Comparison of ENCODE assay signal across 26 cellular contexts in genomic region chr2:154259030-154259429, GRCh38.
DNase-seq lines count a peak whose midpoint lies in the region; ATAC-seq, FAIRE-seq and TF ChIP-seq lines count a peak whose summit lies in the region.
"Had no signal": no experiment of that assay in that cellular context is flagged by ENCODE, and none has a peak within 500 bp of the region (broad histone marks: within the 10 kb centered on the region; RNA-seq: fewer than 3 reads in every experiment).

No MANE protein-coding gene starts in this region.

- H2AFZ ChIP-seq in HepG2 (ENCODE audit: low read length): no peak overlapping the region
- no peak overlapping the region for H2AFZ ChIP-seq in K562 (ENCODE audit: low read depth, low read length)
- no peak overlapping the region for H2AFZ ChIP-seq in MM.1S (ENCODE audit: low read length)

- FAIRE-seq in HepG2 (lab: Jason Lieb, UNC): no peak
- no peak for FAIRE-seq in A549 (lab: Jason Lieb, UNC)
- no peak for FAIRE-seq in K562 (lab: Jason Lieb, UNC)
- FAIRE-seq: GM12878, GM12892, GM18507 had no signal

- H3K36me3 ChIP-seq in HepG2 (replicated peaks in 1 of 2; ENCODE audit: control insufficient read depth in 1 of 2, insufficient read depth in 2 of 2, low read length in 2 of 2): no peaks in the 10 kb centered on the region
- H3K36me3 ChIP-seq in right lobe of liver: no peaks in the 10 kb centered on the region
- no peaks in the 10 kb centered on the region for H3K36me3 ChIP-seq in K562 (ENCODE audit: control insufficient read depth, insufficient read depth, low read length)
- H3K36me3 ChIP-seq in MM.1S (replicated peaks; ENCODE audit: insufficient read depth, low read length): no peaks in the 10 kb centered on the region
- H3K36me3 ChIP-seq: BE2C, BLaER1 had no signal

- H3K27ac ChIP-seq in HepG2 (ENCODE audit: extremely low read length, insufficient read depth, low read length) (no peak overlapping the region), right lobe of liver (no peak overlapping the region), A549 (no peak overlapping the region), K562 (ENCODE audit: extremely low read depth, low read depth, low read length) (no peak overlapping the region), MM.1S (ENCODE audit: low read length) (no peak overlapping the region)
- H3K27ac ChIP-seq: BLaER1 had no signal

- ATAC-seq in HepG2: no peak
- ATAC-seq in right lobe of liver: no peak
- ATAC-seq in A549: no peak
- ATAC-seq in K562: no peak
- ATAC-seq in GM21515 (IDR thresholded peaks at IDR 0.05; ENCODE audit: unreplicated experiment): no peak
- ATAC-seq: GM12878 had no signal

- in situ Hi-C loops in HepG2 (cut with HindIII; ENCODE audit: extremely low pct_ligation_motif_present, low pct_unique_long_range_greater_than_20kb): no loop called here
- in situ Hi-C loops in K562 (cut with MboI): no loop called here

- no peak for TF ChIP-seq POLR2A in HepG2 (IDR thresholded peaks at IDR 0.05; ENCODE audit: insufficient read depth in 1 of 2, low read depth in 2 of 2, low read length in 2 of 2)
- no peak for TF ChIP-seq POLR2A in right lobe of liver (IDR thresholded peaks at IDR 0.05)
- TF ChIP-seq POLR2A in A549 (IDR thresholded peaks at IDR 0.05; ENCODE audit: low read length): no peak
- TF ChIP-seq POLR2A in K562 (conservative IDR thresholded peaks at IDR 0.05): no peak

- CTCF ChIA-PET in HepG2 (lab: Yijun Ruan, JAX; ENCODE audit: low intra/inter-chr PET ratio, low total read pairs) (no interaction called here), A549 (lab: Yijun Ruan, JAX) (no interaction called here), K562 (lab: Yijun Ruan, JAX; ENCODE audit: low intra/inter-chr PET ratio) (no interaction called here)

- DNase-seq in HepG2 (ENCODE audit: low spot score) (no peak), right lobe of liver (no peak), A549 (ENCODE audit: low read depth in 1 of 2, low spot score in 1 of 2) (no peak), K562 (ENCODE audit: extremely low read depth in 1 of 4, low spot score in 3 of 4) (no peak), NCI-H82 treated with DMSO at 0.1 percent for 48 hours (lab: John Stamatoyannopoulos, UW; ENCODE audit: unreplicated experiment) (no peak), MM.1S (no peak)
- DNase-seq: 8988T; ACHN; BE2C; C1 segment of cervical spinal cord; CD4-positive, alpha-beta memory T cell; CD4-positive, CD25-positive, alpha-beta regulatory T cell; CD8-positive, alpha-beta memory T cell; COR-L47; DMS 273 treated with DMSO at 0.1 percent for 48 hours; DMS153; DMS53; DMS79; DND-41; EL; GDM1 had no signal

- TF ChIP-seq EP300 in HepG2 (IDR thresholded peaks at IDR 0.05; ENCODE audit: low read depth in 2 of 2, low read length in 2 of 2) (no peak), HepG2 (CRISPR knock-in tag; IDR thresholded peaks at IDR 0.05; ENCODE audit: borderline replicate concordance) (no peak), A549 (IDR thresholded peaks at IDR 0.05) (no peak), K562 (IDR thresholded peaks at IDR 0.05; ENCODE audit: low read length) (no peak)

- no peak for TF ChIP-seq RAD21 in HepG2 (CRISPR knock-in tag; IDR thresholded peaks at IDR 0.05)
- no peak for TF ChIP-seq RAD21 in A549 (conservative IDR thresholded peaks at IDR 0.05 in 1 of 2, IDR thresholded peaks at IDR 0.05 in 1 of 2)
- TF ChIP-seq RAD21 in K562 (CRISPR knock-in tag; conservative IDR thresholded peaks at IDR 0.05 in 1 of 2, IDR thresholded peaks at IDR 0.05 in 1 of 2): no peak

- no peaks in the 10 kb centered on the region for H3K9me2 ChIP-seq in MM.1S (replicated peaks; ENCODE audit: insufficient read depth, low read length)

- H3K79me2 ChIP-seq in HepG2 (ENCODE audit: insufficient read depth, low read length) (no peaks in the 10 kb centered on the region), K562 (ENCODE audit: control insufficient read depth, insufficient read depth, low read length) (no peaks in the 10 kb centered on the region), MM.1S (ENCODE audit: low read length) (no peaks in the 10 kb centered on the region)

- no TSS peak for BruUV-seq in HepG2 (replicated peaks; lab: Mats Ljungman, UMichigan)
- no TSS peak for BruUV-seq in K562 (replicated peaks; lab: Mats Ljungman, UMichigan)

- H4K20me1 ChIP-seq in HepG2 (ENCODE audit: insufficient read depth, low read length) (no peaks in the 10 kb centered on the region), K562 (replicated peaks; ENCODE audit: control insufficient read depth, insufficient read depth, low read length) (no peaks in the 10 kb centered on the region), MM.1S (ENCODE audit: insufficient read depth, low read length) (no peaks in the 10 kb centered on the region)
- H4K20me1 ChIP-seq: BLaER1 had no signal

- H3K9me1 ChIP-seq in K562 (ENCODE audit: control insufficient read depth, insufficient read depth, low read length): no peaks in the 10 kb centered on the region

- H3K4me3 ChIP-seq in HepG2 (replicated peaks in 1 of 3; ENCODE audit: insufficient read depth in 1 of 3, low read depth in 2 of 3, low read length in 3 of 3) (no peak overlapping the region), right lobe of liver (no peak overlapping the region), A549 (no peak overlapping the region), K562 (no peak overlapping the region), MM.1S (ENCODE audit: low read length) (no peak overlapping the region)
- H3K4me3 ChIP-seq: BLaER1, GM12878 had no signal

- H3K9ac ChIP-seq in HepG2 (ENCODE audit: insufficient read depth, low read depth, low read length) (no peak overlapping the region), K562 (ENCODE audit: insufficient read depth in 1 of 2, low read depth in 2 of 2, low read length in 2 of 2) (no peak overlapping the region), MM.1S (ENCODE audit: low read length) (no peak overlapping the region)
- H3K9ac ChIP-seq: BLaER1 had no signal

- POLR2A ChIA-PET in HepG2 (lab: Yijun Ruan, JAX) (no interaction called here), A549 (lab: Yijun Ruan, JAX) (no interaction called here), K562 (lab: Yijun Ruan, JAX) (no interaction called here)

- no peak for TF ChIP-seq CTCF in HepG2 (CRISPR knock-in tag; IDR thresholded peaks at IDR 0.05)
- no peak for TF ChIP-seq CTCF in right lobe of liver (IDR thresholded peaks at IDR 0.05)
- TF ChIP-seq CTCF in A549 (IDR thresholded peaks at IDR 0.05): no peak
- no peak for TF ChIP-seq CTCF in K562 (IDR thresholded peaks at IDR 0.05 in 2 of 3, conservative IDR thresholded peaks at IDR 0.05 in 1 of 3; ENCODE audit: insufficient read depth in 2 of 3, low read depth in 1 of 3, low read length in 3 of 3)
- no peak for TF ChIP-seq CTCF in MM.1S (IDR thresholded peaks at IDR 0.05; ENCODE audit: low read length)

- 17% methylated on average over 1 of the region's 1 CpG for WGBS in HepG2 (ENCODE audit: low lambda C conversion rate)
- WGBS in right lobe of liver (ENCODE audit: insufficient coverage, low coverage, low lambda C conversion rate, missing lambda C conversion rate): 33% methylated on average over 1 of the region's 1 CpG
- WGBS in A549 (ENCODE audit: missing lambda C conversion rate): 83% methylated on average over 1 of the region's 1 CpG
- 0% methylated on average over 1 of the region's 1 CpG for WGBS in K562 (ENCODE audit: insufficient coverage, low coverage, missing lambda C conversion rate)

- H3K27me3 ChIP-seq in HepG2 (ENCODE audit: control insufficient read depth in 1 of 2, insufficient read depth in 2 of 2, low read length in 2 of 2) (no peaks in the 10 kb centered on the region), right lobe of liver (no peaks in the 10 kb centered on the region), K562 (ENCODE audit: control insufficient read depth in 2 of 2, insufficient read depth in 2 of 2, low read length in 2 of 2) (no peaks in the 10 kb centered on the region), MM.1S (replicated peaks; ENCODE audit: insufficient read depth, low read length) (no peaks in the 10 kb centered on the region)
- H3K27me3 ChIP-seq: BE2C, BLaER1 had no signal

- intact Hi-C loops in HepG2 (cut with micrococcal nuclease; ENCODE audit: unreplicated experiment) (no loop called here), right lobe of liver (cut with DNase I) (no loop called here), K562 (cut with micrococcal nuclease) (no loop called here)

- H3K4me1 ChIP-seq in HepG2 (ENCODE audit: insufficient read depth, low read length) (no peaks in the 10 kb centered on the region), right lobe of liver (no peaks in the 10 kb centered on the region), A549 (peaks cover 21% of the 10 kb centered on the region), K562 (replicated peaks in 1 of 2; ENCODE audit: control insufficient read depth in 2 of 2, insufficient read depth in 2 of 2, low read length in 2 of 2) (no peaks in the 10 kb centered on the region), MM.1S (ENCODE audit: low read length) (no peaks in the 10 kb centered on the region)
- H3K4me1 ChIP-seq: BE2C, BLaER1 had no signal

- H3F3A ChIP-seq in MM.1S (ENCODE audit: insufficient read depth, low read length): no peaks in the 10 kb centered on the region

- H3K4me2 ChIP-seq in HepG2 (ENCODE audit: low read depth, low read length) (no peak overlapping the region), A549 (no peak overlapping the region), K562 (ENCODE audit: insufficient read depth, low read length) (no peak overlapping the region), MM.1S (ENCODE audit: low read depth, low read length) (no peak overlapping the region)
- H3K4me2 ChIP-seq: BLaER1 had no signal

- H3K9me3 ChIP-seq in HepG2 (ENCODE audit: low read length) (no peaks in the 10 kb centered on the region), right lobe of liver (no peaks in the 10 kb centered on the region), A549 (no peaks in the 10 kb centered on the region), K562 (replicated peaks; ENCODE audit: control insufficient read depth, insufficient read depth, low read depth, low read length) (no peaks in the 10 kb centered on the region), MM.1S (replicated peaks; ENCODE audit: insufficient read depth, low read length) (no peaks in the 10 kb centered on the region)
- H3K9me3 ChIP-seq: BE2C, BLaER1 had no signal

TF ChIP-seq in HepG2, 621 proteins besides CTCF, POLR2A, EP300 and RAD21:
- TF ChIP-seq MYNN (CRISPR knock-in tag; IDR thresholded peaks at IDR 0.05; ENCODE audit: low read depth): no peak
- TF ChIP-seq MAFF (IDR thresholded peaks at IDR 0.05; ENCODE audit: low read depth, low read length): peak; percentile 96
- peak; percentile 94 to 97 for TF ChIP-seq MAFK (conservative IDR thresholded peaks at IDR 0.05 in 1 of 2, IDR thresholded peaks at IDR 0.05 in 1 of 2; ENCODE audit: low read length in 2 of 2)

TF ChIP-seq in A549, 52 proteins besides CTCF, POLR2A, EP300 and RAD21 (continues in another document):
- peak; percentile 83 for TF ChIP-seq MAFK (IDR thresholded peaks at IDR 0.05; ENCODE audit: partially characterized antibody)

TF ChIP-seq in K562, 482 proteins besides CTCF, POLR2A, EP300 and RAD21 (continues in another document):
- TF ChIP-seq KLF1 (tag; IDR thresholded peaks at IDR 0.05) (no peak), ASH1L (IDR thresholded peaks at IDR 0.05; ENCODE audit: borderline replicate concordance, low read depth, partially characterized antibody) (no peak), GABPB1 (CRISPR knock-in tag; IDR thresholded peaks at IDR 0.05) (no peak), KLF16 (IDR thresholded peaks at IDR 0.05) (no peak), TRIM28 (IDR thresholded peaks at IDR 0.05) (no peak), MAFF (IDR thresholded peaks at IDR 0.05; ENCODE audit: low read length) (peak; percentile 57)

Comparison
In these comparisons a context has a peak if more than half of its experiments do, and no peak if none do; other contexts are left out.
1. Of the 241 proteins assayed by ChIP-seq in both HepG2 and K562: peak only in HepG2: none; only in K562: MAFG; in both: MAFF and MAFK; in neither: 238.